ENCODE assay signal across 26 cellular contexts in genomic region chr11:78583889-78584288, GRCh38.
"Had no signal": no experiment of that assay in that cellular context is flagged by ENCODE, and none has a peak within 500 bp of the region (broad histone marks: within the 10 kb centered on the region; RNA-seq: fewer than 3 reads in every experiment).

No MANE protein-coding gene starts in this region.

- ATAC-seq: activated T-cell treated with anti-CD3 and anti-CD28 coated beads, Interleukin-2, amount 50 U/mL, for 4 hours; gastrocnemius medialis; left lung; right cardiac atrium; stimulated activated naive CD8-positive, alpha-beta T cell treated with anti-CD3 and anti-CD28 coated beads, Interleukin-15, Interleukin-2, amounts not matched to agents 100 U/mL and 50 U/mL, for 24 hours had no signal

- H3K36me3 ChIP-seq: breast epithelium, esophagus muscularis mucosa, gastrocnemius medialis, left lung, upper lobe of left lung, WERI-Rb-1 had no signal

- H3K9me3 Mint-ChIP-seq: central memory CD8-positive, alpha-beta T cell had no signal

- H2AFZ ChIP-seq: parathyroid adenoma had no signal

- DNase-seq: activated CD4-positive, alpha-beta T cell treated with anti-CD3 and anti-CD28 coated beads for 1 hour; activated CD4-positive, alpha-beta T cell treated with anti-CD3 and anti-CD28 coated beads, Interleukin-2, amount 50 U/mL, for 4 hours; activated CD8-positive, alpha-beta memory T cell treated with anti-CD3 and anti-CD28 coated beads for 24 hours; activated CD8-positive, alpha-beta memory T cell treated with anti-CD3 and anti-CD28 coated beads, Interleukin-2, amount 50 U/mL, for 4 hours; activated naive CD4-positive, alpha-beta T cell; activated T-cell treated with anti-CD3 and anti-CD28 coated beads, Interleukin-2, amount 50 U/mL, for 4 hours; effector memory CD4-positive, alpha-beta T cell; gastrocnemius medialis; hippocampal formation; kidney glomerular epithelial cell; left lung; naive B cell; nucleus accumbens; right cardiac atrium; stimulated activated CD4-positive, alpha-beta T cell treated with anti-CD3 and anti-CD28 coated beads, Interleukin-12 subunit alpha, Interleukin-12 subunit beta, amount 100 ng/mL, for 4 hours; stimulated activated CD4-positive, alpha-beta T cell treated with anti-CD3 and anti-CD28 coated beads, Interleukin-4, amount 100 ng/mL, for 4 hours; stimulated activated naive CD8-positive, alpha-beta T cell treated with anti-CD3 and anti-CD28 coated beads, Interleukin-15, Interleukin-2, amounts not matched to agents 100 U/mL and 50 U/mL, for 24 hours; upper lobe of left lung; WERI-Rb-1 had no signal

- H3K27ac ChIP-seq: breast epithelium, esophagus muscularis mucosa, gastrocnemius medialis, left lung, parathyroid adenoma, upper lobe of left lung, WERI-Rb-1 had no signal

- H3K9ac ChIP-seq: parathyroid adenoma had no signal

- H3K27me3 ChIP-seq: breast epithelium, esophagus muscularis mucosa, gastrocnemius medialis, left lung, upper lobe of left lung had no signal

- H3K4me3 ChIP-seq: breast epithelium, esophagus muscularis mucosa, gastrocnemius medialis, left lung, lung, upper lobe of left lung had no signal

- H3K4me1 Mint-ChIP-seq: central memory CD8-positive, alpha-beta T cell; naive B cell had no signal

- H3K4me1 ChIP-seq: breast epithelium, esophagus muscularis mucosa, gastrocnemius medialis, left lung, parathyroid adenoma, upper lobe of left lung had no signal

- H3K79me2 ChIP-seq: parathyroid adenoma had no signal

- H3K4me3 Mint-ChIP-seq: activated naive CD8-positive, alpha-beta T cell; activated T-cell treated with anti-CD3 and anti-CD28 coated beads, Interleukin-2, amount 50 U/mL, for 4 hours; central memory CD8-positive, alpha-beta T cell; naive B cell had no signal

- H3K27ac Mint-ChIP-seq: activated naive CD8-positive, alpha-beta T cell; activated T-helper 2 cell treated with anti-CD3 and anti-CD28 coated beads, Interferon-gamma antibody, Interleukin-2, Interleukin-4, amounts not matched to agents 10 μg/mL and 5 μg/mL and 100 μg/mL, durations not matched to agents 14 hours and 24 hours and 36 hours; naive B cell had no signal
